Comparison of ENCODE assay signal across 13 cellular contexts in the genomic region with DNA sequence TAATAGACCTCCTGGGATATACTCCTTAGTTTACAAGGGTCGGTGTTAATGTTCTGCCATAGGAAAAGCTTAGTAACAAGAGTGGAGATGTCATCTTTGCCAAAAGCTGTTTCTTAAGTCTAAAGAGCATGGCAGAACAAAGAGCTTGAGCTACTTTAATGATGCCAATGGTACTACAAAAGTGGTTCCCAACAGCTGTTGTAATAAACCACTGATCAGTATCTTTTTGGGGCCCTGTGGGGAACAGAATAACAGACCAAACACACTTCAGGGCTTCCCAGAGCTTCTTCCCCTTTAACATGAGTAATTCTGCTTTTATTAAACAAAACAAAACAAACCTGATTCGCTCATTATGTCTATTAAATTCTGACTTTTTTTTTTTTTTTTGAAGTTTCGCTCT.
"Had no signal": no experiment of that assay in that cellular context is flagged by ENCODE, and none has a peak within 500 bp of the region (broad histone marks: within the 10 kb centered on the region; RNA-seq: fewer than 3 reads in every experiment).

No MANE protein-coding gene starts in this region.

- DNase-seq: activated B cell treated with CpG ODN at 0.5 μM for 24 hours; activated CD4-positive, alpha-beta memory T cell treated with anti-CD3 and anti-CD28 coated beads for 36 hours; activated CD4-positive, alpha-beta T cell treated with anti-CD3 and anti-CD28 coated beads for 4 hours; activated gamma-delta T cell treated with Interleukin-2 at 50 U/mL for 16 hours; activated T-cell treated with anti-CD3 and anti-CD28 coated beads for 4 hours; effector CD4-positive, alpha-beta T cell; heart right ventricle; immature natural killer cell; kidney glomerular epithelial cell; left ventricle myocardium inferior; stimulated activated naive CD8-positive, alpha-beta T cell treated with anti-CD3 and anti-CD28 coated beads, Interleukin-15, Interleukin-2, amounts not matched to agents 100 U/mL and 50 U/mL, for 24 hours; substantia nigra; tibial artery had no signal
